11 cellular contexts compared by ENCODE assay signal in genomic region chr17:62062936-62063335, GRCh38. TPM values are rescaled to one million over a fixed set of nuclear protein-coding genes. Genes with fewer than 3 reads are reported as not detected.
DNase-seq lines count a peak whose midpoint lies in the region; ATAC-seq and TF ChIP-seq lines count a peak whose summit lies in the region.
"Had no signal": no experiment of that assay in that cellular context is flagged by ENCODE, and none has a peak within 500 bp of the region (broad histone marks: within the 10 kb centered on the region; RNA-seq: fewer than 3 reads in every experiment).

No MANE protein-coding gene starts in this region.

- peaks cover 48% of the 10 kb centered on the region for H3K79me2 ChIP-seq in mesendoderm (ENCODE audit: control insufficient read depth, insufficient read depth, low read length)

- H3K4me1 ChIP-seq in A673 (ENCODE audit: insufficient read depth, low read length, poor library complexity, severe bottlenecking) (peaks cover 24% of the 10 kb centered on the region), mesendoderm (ENCODE audit: control insufficient read depth, low read depth, low read length) (peaks cover 1% of the 10 kb centered on the region)

- CTCF ChIA-PET in A673 (lab: Charles Lee): no interaction called here
- CTCF ChIA-PET in MCF 10A (lab: Yijun Ruan, JAX): interaction anchor here (0.7 to 1.1 kb wide), 2 partner anchors 12 to 119 kb away, joined by 3 to 4 read pairs; no protein-coding TSS in a partner anchor

- DNase-seq in A673 (ENCODE audit: low spot score): peak; percentile 8
- no peak for DNase-seq in HFFc6
- no peak for DNase-seq in MCF 10A (ENCODE audit: unreplicated experiment)
- no peak for DNase-seq in mesothelial cell of epicardium (ENCODE audit: low spot score in 2 of 2, unreplicated experiment in 2 of 2)
- DNase-seq in SW480 (ENCODE audit: low spot score): no peak
- DNase-seq in mesendoderm: no peak
- DNase-seq: anterior cingulate cortex, GDM1, NCI-H526 had no signal

- no CpG with 5 or more reads among the region's 3 CpGs for WGBS in mesendoderm (ENCODE audit: extremely low coverage, insufficient coverage, low lambda C conversion rate)

- H3K18ac ChIP-seq in mesendoderm (ENCODE audit: low read length): no peak overlapping the region

- TF ChIP-seq CTCF in A673 (conservative IDR thresholded peaks at IDR 0.05; ENCODE audit: low read depth, low read length) (no peak), HFFc6 (IDR thresholded peaks at IDR 0.05) (no peak), MCF 10A (IDR thresholded peaks at IDR 0.05; ENCODE audit: unreplicated experiment) (no peak), mesothelial cell of epicardium (IDR thresholded peaks at IDR 0.05; ENCODE audit: unreplicated experiment) (no peak)

- H3K4me3 ChIP-seq in A673 (ENCODE audit: low read depth, low read length, poor library complexity, severe bottlenecking) (peak overlapping the region; percentile 89), mesendoderm (ENCODE audit: low read length) (no peak overlapping the region)

- H2BK5ac ChIP-seq in mesendoderm (ENCODE audit: low read length): no peak overlapping the region

- H3K4me3 Mint-ChIP-seq in HFFc6 (peak overlapping the region; percentile 96), MCF 10A (ENCODE audit: unreplicated experiment) (peak overlapping the region; percentile 90), mesothelial cell of epicardium (peak overlapping the region; percentile 91)

- POLR2A ChIA-PET in A673 (lab: Charles Lee; ENCODE audit: low non-redundant PET) (no interaction called here), MCF 10A (lab: Yijun Ruan, JAX) (interaction anchor here (0.6 to 1.9 kb wide), 5 partner anchors 10 to 200 kb away, joined by 4 to 6 read pairs (median 5); partner anchors contain the start of gene BRIP1)

- peak overlapping the region; percentile 24 for H3K27ac ChIP-seq in A673 (ENCODE audit: low read depth, low read length, poor library complexity, severe bottlenecking)
- H3K27ac ChIP-seq in mesendoderm (ENCODE audit: low read depth, low read length): no peak overlapping the region

- intact Hi-C loops in A673 (cut with micrococcal nuclease; ENCODE audit: unreplicated experiment): no loop called here
- intact Hi-C loops in MCF 10A (cut with micrococcal nuclease): no loop called here

- H4K8ac ChIP-seq in mesendoderm (ENCODE audit: low read depth, low read length): no peak overlapping the region

- H3K36me3 Mint-ChIP-seq in HFFc6 (ENCODE audit: low read depth): peaks cover 14% of the 10 kb centered on the region
- peaks cover 33% of the 10 kb centered on the region for H3K36me3 Mint-ChIP-seq in MCF 10A (ENCODE audit: insufficient read depth, unreplicated experiment)
- peaks cover 6% of the 10 kb centered on the region for H3K36me3 Mint-ChIP-seq in mesothelial cell of epicardium

- no peak overlapping the region for H3K9ac ChIP-seq in mesendoderm (ENCODE audit: low read length)

- BruUV-seq in A673 (replicated peaks; lab: Mats Ljungman, UMichigan) (no TSS peak), MCF 10A (replicated peaks; lab: Mats Ljungman, UMichigan) (no TSS peak)

- no peak overlapping the region for H2AK5ac ChIP-seq in mesendoderm (ENCODE audit: low read length)

- no peak overlapping the region for H4K5ac ChIP-seq in mesendoderm (ENCODE audit: low read length)

- H3K79me1 ChIP-seq in mesendoderm (ENCODE audit: low read length): no peaks in the 10 kb centered on the region

- H3K27me3 ChIP-seq in A673 (replicated peaks; ENCODE audit: insufficient read depth, low read depth, low read length, poor library complexity) (no peaks in the 10 kb centered on the region), mesendoderm (ENCODE audit: insufficient read depth, low read length, poor library complexity) (no peaks in the 10 kb centered on the region)

- H3K27ac Mint-ChIP-seq in HFFc6: peak overlapping the region; percentile 3; the same call in 1 of the 2 replicates
- H3K27ac Mint-ChIP-seq in MCF 10A (ENCODE audit: low read depth, unreplicated experiment): peak overlapping the region; percentile 95
- peak overlapping the region; percentile 1 for H3K27ac Mint-ChIP-seq in mesothelial cell of epicardium

- no peak overlapping the region for H3K4ac ChIP-seq in mesendoderm (ENCODE audit: low read depth, low read length)

- H3K27me3 Mint-ChIP-seq in HFFc6 (ENCODE audit: insufficient read depth) (peaks cover 3% of the 10 kb centered on the region; the same call in 1 of the 2 replicates), MCF 10A (ENCODE audit: insufficient read depth, unreplicated experiment) (no peaks in the 10 kb centered on the region), mesothelial cell of epicardium (ENCODE audit: low read depth) (no peaks in the 10 kb centered on the region)

- no peak overlapping the region for H3K56ac ChIP-seq in mesendoderm (ENCODE audit: low read length)

- H3K36me3 ChIP-seq in A673 (ENCODE audit: insufficient read depth, low read length, poor library complexity, severe bottlenecking): peaks cover 37% of the 10 kb centered on the region
- H3K36me3 ChIP-seq in mesendoderm (ENCODE audit: control insufficient read depth, insufficient read depth, low read length): no peaks in the 10 kb centered on the region

- H3K9me3 ChIP-seq in A673 (ENCODE audit: low read depth, low read length, poor library complexity, severe bottlenecking): no peaks in the 10 kb centered on the region

- H3K4me1 Mint-ChIP-seq in HFFc6 (ENCODE audit: low read depth) (peaks cover 47% of the 10 kb centered on the region), MCF 10A (ENCODE audit: insufficient read depth, unreplicated experiment) (peaks cover 22% of the 10 kb centered on the region), mesothelial cell of epicardium (peaks cover 30% of the 10 kb centered on the region)

- no peak overlapping the region for H2BK15ac ChIP-seq in mesendoderm (replicated peaks; ENCODE audit: low read depth)

- no peak for ATAC-seq in GM21825 (IDR thresholded peaks at IDR 0.05; ENCODE audit: unreplicated experiment)
- ATAC-seq in GM19328 (IDR thresholded peaks at IDR 0.05; ENCODE audit: unreplicated experiment): no peak

- H3K4me2 ChIP-seq in mesendoderm (ENCODE audit: low read length): no peak overlapping the region

- no peak overlapping the region for H3K23ac ChIP-seq in mesendoderm (ENCODE audit: low read length)

- H2BK120ac ChIP-seq in mesendoderm (ENCODE audit: low read depth, low read length): no peak overlapping the region

- H3K9me3 Mint-ChIP-seq in HFFc6 (no peaks in the 10 kb centered on the region), MCF 10A (ENCODE audit: unreplicated experiment) (no peaks in the 10 kb centered on the region), mesothelial cell of epicardium (no peaks in the 10 kb centered on the region)

RNA-seq across cellular contexts. Expression of gene MED13, which starts 2.1 kb away (rescaled TPM):
- total RNA-seq in A673 (2021) (64.0 and 65.0 TPM in 2 replicates), MCF 10A (2022) (51.0 and 58.7 TPM in 2 replicates), mesothelial cell of epicardium (69.5 to 73.0 TPM (median 69.5 TPM) in 3 replicates)
- 10 to 100 TPM; 29.0 to 40.5 (median 33.6) TPM for total RNA-seq in HFFc6 (2021; fragmentation: NEBNext Ultra II Directional; extraction: Animal tissue kit (Norgen Biotek cat#: 25700))
- polyA plus RNA-seq in mesendoderm (2013, experiment 1 of 2): 14.8 TPM
- 14.2 TPM for polyA plus RNA-seq in mesendoderm (2013, experiment 2 of 2)

Comparison
In these comparisons a context has a peak if more than half of its experiments do, and no peak if none do; other contexts are left out.
1. H3K27ac Mint-ChIP-seq: peak in every context shown above with its lines; median percentile 95 in MCF 10A; 3 in HFFc6; 1 in mesothelial cell of epicardium.